20 cellular contexts compared by ENCODE assay signal in the genomic region with DNA sequence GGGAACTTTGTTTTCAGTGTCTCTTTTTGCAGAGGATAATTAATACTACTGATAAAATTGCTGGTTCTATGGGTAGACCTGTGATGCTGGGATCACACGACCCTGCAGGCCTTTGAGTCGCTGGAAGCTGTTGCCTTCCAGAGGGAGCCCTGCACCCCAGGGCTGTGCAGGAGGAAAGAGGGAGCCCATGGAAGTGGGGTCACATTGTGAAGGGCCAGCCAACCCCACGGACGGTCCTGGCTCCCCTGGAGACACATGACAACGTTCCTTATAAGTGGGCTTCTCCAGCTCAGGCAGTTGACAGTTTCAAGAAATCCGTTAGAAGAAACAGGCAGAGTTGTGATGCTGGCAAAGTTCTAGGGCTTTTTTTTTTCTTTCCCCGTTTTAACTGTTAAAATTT.
DNase-seq lines count a peak whose midpoint lies in the region; ATAC-seq and TF ChIP-seq lines count a peak whose summit lies in the region.
"Had no signal": no experiment of that assay in that cellular context is flagged by ENCODE, and none has a peak within 500 bp of the region (broad histone marks: within the 10 kb centered on the region; RNA-seq: fewer than 3 reads in every experiment).

No MANE protein-coding gene starts in this region.

- H3K4me3 ChIP-seq in esophagus muscularis mucosa (no peak overlapping the region), upper lobe of right lung (no peak overlapping the region)
- H3K4me3 ChIP-seq: A549; BLaER1 treated with 17β-estradiol and CSF1 and Interleukin-3, amounts not matched to agents 10 nM and 100 nM had no signal

- no peak overlapping the region for H3K4me3 Mint-ChIP-seq in osteocyte (ENCODE audit: unreplicated experiment)
- H3K4me3 Mint-ChIP-seq: B cell; CD4-positive, alpha-beta T cell; CD8-positive, alpha-beta T cell had no signal

- no peak for TF ChIP-seq POLR2A in esophagus muscularis mucosa (IDR thresholded peaks at IDR 0.05; ENCODE audit: low read depth)

- H3K27me3 Mint-ChIP-seq in osteocyte (ENCODE audit: unreplicated experiment), result no peaks in the 10 kb centered on the region
- H3K27me3 Mint-ChIP-seq: B cell; CD4-positive, alpha-beta T cell had no signal

- H3K36me3 ChIP-seq in esophagus muscularis mucosa (no peaks in the 10 kb centered on the region), upper lobe of right lung (no peaks in the 10 kb centered on the region)
- H3K36me3 ChIP-seq: BLaER1 treated with 17β-estradiol and CSF1 and Interleukin-3, amounts not matched to agents 10 nM and 100 nM had no signal

- intact Hi-C loops in esophagus muscularis mucosa (cut with DNase I), result no loop called here
- intact Hi-C loops in upper lobe of right lung (cut with DNase I), result no loop called here

- H3K9me3 Mint-ChIP-seq in osteocyte (ENCODE audit: unreplicated experiment), result peaks cover 16% of the 10 kb centered on the region
- H3K9me3 Mint-ChIP-seq: CD8-positive, alpha-beta T cell had no signal

- no peaks in the 10 kb centered on the region for H3K4me1 Mint-ChIP-seq in osteocyte (ENCODE audit: unreplicated experiment)
- H3K4me1 Mint-ChIP-seq: B cell had no signal

- no peaks in the 10 kb centered on the region for H3K36me3 Mint-ChIP-seq in osteocyte (ENCODE audit: unreplicated experiment)
- H3K36me3 Mint-ChIP-seq: CD8-positive, alpha-beta T cell had no signal

- TF ChIP-seq CTCF in esophagus muscularis mucosa (IDR thresholded peaks at IDR 0.05) (no peak), osteocyte (IDR thresholded peaks at IDR 0.05) (no peak), upper lobe of right lung (IDR thresholded peaks at IDR 0.05) (no peak)

- POLR2A ChIA-PET in HEK293T (lab: Yijun Ruan, JAX), result no interaction called here

- H3K9me3 ChIP-seq in esophagus muscularis mucosa (no peaks in the 10 kb centered on the region), upper lobe of right lung (no peaks in the 10 kb centered on the region)
- H3K9me3 ChIP-seq: A549 had no signal

- WGBS in esophagus muscularis mucosa, result 86% methylated on average over 7 of the region's 7 CpGs

- CTCF ChIA-PET in HEK293T (lab: Yijun Ruan, JAX), result no interaction called here

- peak; percentile 4 for DNase-seq in activated CD8-positive, alpha-beta memory T cell treated with anti-CD3 and anti-CD28 coated beads for 24 hours
- no peak for DNase-seq in activated CD8-positive, alpha-beta memory T cell treated with anti-CD3 and anti-CD28 coated beads, Interleukin-2, amount 50 U/mL, for 4 hours
- DNase-seq in esophagus muscularis mucosa (ENCODE audit: extremely low spot score) (peak; percentile 31), osteocyte (ENCODE audit: extremely low spot score, unreplicated experiment) (peak; percentile 71), upper lobe of right lung (peak; percentile 20), HK-2 (ENCODE audit: unreplicated experiment) (no peak), NCI-H69 (lab: John Stamatoyannopoulos, UW) (no peak), HEK293T (ENCODE audit: extremely low spot score) (no peak)
- DNase-seq: AML-193; Caco-2; Calu3; CD4-positive, alpha-beta T cell; CD8-positive, alpha-beta T cell; DMS79 treated with DMSO at 0.1 percent for 48 hours; GF-D8 had no signal

- no peak overlapping the region for H3K27ac Mint-ChIP-seq in osteocyte (ENCODE audit: unreplicated experiment)
- H3K27ac Mint-ChIP-seq: B cell; CD4-positive, alpha-beta T cell; CD8-positive, alpha-beta T cell had no signal

- H3K27ac ChIP-seq in esophagus muscularis mucosa (replicated peaks in 1 of 4), result no peak overlapping the region
- no peak overlapping the region for H3K27ac ChIP-seq in upper lobe of right lung
- H3K27ac ChIP-seq: 22Rv1; A549; BLaER1 treated with 17β-estradiol and CSF1 and Interleukin-3, amounts not matched to agents 10 nM and 100 nM; C4-2B had no signal

- H3K27me3 ChIP-seq in esophagus muscularis mucosa (no peaks in the 10 kb centered on the region), upper lobe of right lung (no peaks in the 10 kb centered on the region)
- H3K27me3 ChIP-seq: BLaER1 treated with 17β-estradiol and CSF1 and Interleukin-3, amounts not matched to agents 10 nM and 100 nM had no signal

- no peak for TF ChIP-seq EP300 in esophagus muscularis mucosa (IDR thresholded peaks at IDR 0.05)

- H3K4me1 ChIP-seq in esophagus muscularis mucosa (no peaks in the 10 kb centered on the region), upper lobe of right lung (no peaks in the 10 kb centered on the region)
- H3K4me1 ChIP-seq: A549; BLaER1 treated with 17β-estradiol and CSF1 and Interleukin-3, amounts not matched to agents 10 nM and 100 nM; Caco-2 had no signal

- no peak for ATAC-seq in upper lobe of right lung
- ATAC-seq: A549; CD8-positive, alpha-beta T cell had no signal

TF ChIP-seq in HEK293T, 16 proteins besides CTCF, POLR2A, EP300 and RAD21:
- TF ChIP-seq ZNF384 (IDR thresholded peaks at IDR 0.05) (no peak), FOXA1 (IDR thresholded peaks at IDR 0.05) (no peak), TARDBP (IDR thresholded peaks at IDR 0.05) (no peak), SP1 (IDR thresholded peaks at IDR 0.05) (no peak), SUZ12 (IDR thresholded peaks at IDR 0.05) (no peak), BHLHE40 (IDR thresholded peaks at IDR 0.05; ENCODE audit: borderline replicate concordance) (no peak), NFRKB (IDR thresholded peaks at IDR 0.05) (no peak), CTBP1 (IDR thresholded peaks at IDR 0.05; ENCODE audit: borderline replicate concordance) (no peak), FOXM1 (IDR thresholded peaks at IDR 0.05; ENCODE audit: borderline replicate concordance) (no peak), HDGF (IDR thresholded peaks at IDR 0.05; ENCODE audit: borderline replicate concordance) (no peak), ARNT (IDR thresholded peaks at IDR 0.05) (no peak), ELF4 (IDR thresholded peaks at IDR 0.05) (no peak), FOXK2 (IDR thresholded peaks at IDR 0.05) (no peak), LEF1 (IDR thresholded peaks at IDR 0.05; ENCODE audit: borderline replicate concordance) (no peak), L3MBTL2 (conservative IDR thresholded peaks at IDR 0.05) (no peak)
- TF ChIP-seq, protein P1, sequence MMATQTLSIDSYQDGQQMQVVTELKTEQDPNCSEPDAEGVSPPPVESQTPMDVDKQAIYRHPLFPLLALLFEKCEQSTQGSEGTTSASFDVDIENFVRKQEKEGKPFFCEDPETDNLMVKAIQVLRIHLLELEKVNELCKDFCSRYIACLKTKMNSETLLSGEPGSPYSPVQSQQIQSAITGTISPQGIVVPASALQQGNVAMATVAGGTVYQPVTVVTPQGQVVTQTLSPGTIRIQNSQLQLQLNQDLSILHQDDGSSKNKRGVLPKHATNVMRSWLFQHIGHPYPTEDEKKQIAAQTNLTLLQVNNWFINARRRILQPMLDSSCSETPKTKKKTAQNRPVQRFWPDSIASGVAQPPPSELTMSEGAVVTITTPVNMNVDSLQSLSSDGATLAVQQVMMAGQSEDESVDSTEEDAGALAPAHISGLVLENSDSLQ (IDR thresholded peaks at IDR 0.05), result no peak

Comparison
In these comparisons a context has a peak if more than half of its experiments do, and no peak if none do; other contexts are left out.
1. DNase-seq: peak in activated CD8-positive, alpha-beta memory T cell treated with anti-CD3 and anti-CD28 coated beads for 24 hours (single experiment), esophagus muscularis mucosa (single experiment), osteocyte (single experiment) and upper lobe of right lung (single experiment); none in activated CD8-positive, alpha-beta memory T cell treated with anti-CD3 and anti-CD28 coated beads, Interleukin-2, amount 50 U/mL, for 4 hours (single experiment), HK-2 (single experiment), NCI-H69 (single experiment) and HEK293T (single experiment).